31 cellular contexts compared by ENCODE assay signal in genomic region chr4:3680656-3681055, GRCh38.
"Had no signal": no experiment of that assay in that cellular context is flagged by ENCODE, and none has a peak within 500 bp of the region (broad histone marks: within the 10 kb centered on the region; RNA-seq: fewer than 3 reads in every experiment).

No MANE protein-coding gene starts in this region.

- H3K4me3 ChIP-seq: ascending aorta, breast epithelium, MG63, Peyer's patch, SK-N-MC had no signal

- H3K9me3 ChIP-seq: ascending aorta, breast epithelium, MG63, Peyer's patch had no signal

- DNase-seq: activated CD4-positive, alpha-beta T cell treated with anti-CD3 and anti-CD28 coated beads, Interleukin-2, amount 10 ng/mL, durations not matched to agents 24 days and 14 days; activated CD4-positive, alpha-beta T cell treated with anti-CD3 and anti-CD28 coated beads, Interleukin-2, amount 50 U/mL, for 4 hours; activated CD8-positive, alpha-beta T cell treated with anti-CD3 and anti-CD28 coated beads for 36 hours; activated effector memory CD4-positive, alpha-beta T cell treated with anti-CD3 and anti-CD28 coated beads, Interleukin-2, amount 50 U/mL, for 16 hours; activated naive CD4-positive, alpha-beta T cell; activated naive CD4-positive, alpha-beta T cell treated with anti-CD3 and anti-CD28 coated beads, Interleukin-2, amount 50 U/mL, for 16 hours; activated naive CD8-positive, alpha-beta T cell treated with anti-CD3 and anti-CD28 coated beads for 36 hours; activated T-cell treated with anti-CD3 and anti-CD28 coated beads, Interleukin-2, amount 50 U/mL, for 1 hour; activated T-cell treated with anti-CD3 and anti-CD28 coated beads, Interleukin-2, amount 50 U/mL, for 72 hours; amygdala; Kasumi-1; KG1; MG63; NCI-H1048; NCI-H1105 treated with DMSO at 0.1 percent for 48 hours; NCI-H1436; NCI-H1694; NCI-H1930; NCI-H2081 treated with DMSO at 0.1 percent for 48 hours; NCI-H226; NCI-H446 treated with DMSO at 0.1 percent for 48 hours; NCI-H524; PC-3; RPMI8226; T1000 had no signal

- FAIRE-seq: TTC549 had no signal

- H3K9me3 Mint-ChIP-seq: activated CD4-positive, alpha-beta T cell treated with anti-CD3 and anti-CD28 coated beads, Interleukin-2, amount 10 ng/mL, durations not matched to agents 24 days and 14 days; activated CD8-positive, alpha-beta T cell treated with anti-CD3 and anti-CD28 coated beads for 36 hours; activated naive CD8-positive, alpha-beta T cell treated with anti-CD3 and anti-CD28 coated beads for 36 hours; activated T-cell treated with anti-CD3 and anti-CD28 coated beads, Interleukin-2, amount 50 U/mL, for 72 hours; activated T-helper 17 cell treated with anti-CD3 and anti-CD28 coated beads, Interleukin-2, amount 50 U/mL, for 72 hours had no signal

- H3K27ac Mint-ChIP-seq: activated CD4-positive, alpha-beta T cell treated with anti-CD3 and anti-CD28 coated beads, Interleukin-2, amount 10 ng/mL, durations not matched to agents 24 days and 14 days; activated CD8-positive, alpha-beta T cell treated with anti-CD3 and anti-CD28 coated beads for 36 hours; activated naive CD8-positive, alpha-beta T cell treated with anti-CD3 and anti-CD28 coated beads for 36 hours; activated T-cell treated with anti-CD3 and anti-CD28 coated beads, Interleukin-2, amount 50 U/mL, for 72 hours; activated T-helper 17 cell treated with anti-CD3 and anti-CD28 coated beads, Interleukin-2, amount 50 U/mL, for 72 hours had no signal

- H3K27me3 ChIP-seq: ascending aorta, MG63, Peyer's patch had no signal

- H3K4me3 Mint-ChIP-seq: activated CD4-positive, alpha-beta T cell treated with anti-CD3 and anti-CD28 coated beads, Interleukin-2, amount 10 ng/mL, durations not matched to agents 24 days and 14 days; activated CD8-positive, alpha-beta T cell treated with anti-CD3 and anti-CD28 coated beads for 36 hours; activated naive CD8-positive, alpha-beta T cell treated with anti-CD3 and anti-CD28 coated beads for 36 hours; activated T-cell treated with anti-CD3 and anti-CD28 coated beads, Interleukin-2, amount 50 U/mL, for 72 hours; activated T-helper 17 cell treated with anti-CD3 and anti-CD28 coated beads, Interleukin-2, amount 50 U/mL, for 72 hours had no signal

- H3K27ac ChIP-seq: ascending aorta, breast epithelium, Peyer's patch, SK-N-MC had no signal

- H3K27me3 Mint-ChIP-seq: activated CD4-positive, alpha-beta T cell treated with anti-CD3 and anti-CD28 coated beads, Interleukin-2, amount 10 ng/mL, durations not matched to agents 24 days and 14 days had no signal

- H3K36me3 ChIP-seq: ascending aorta, breast epithelium, MG63, Peyer's patch had no signal

- ATAC-seq: activated CD8-positive, alpha-beta T cell treated with anti-CD3 and anti-CD28 coated beads for 36 hours; activated T-cell treated with anti-CD3 and anti-CD28 coated beads, Interleukin-2, amount 50 U/mL, for 72 hours; activated T-helper 17 cell treated with anti-CD3 and anti-CD28 coated beads, Interleukin-2, amount 50 U/mL, for 72 hours; PC-3 had no signal

- H3K4me1 ChIP-seq: ascending aorta, breast epithelium, Peyer's patch had no signal

- H3K4me1 Mint-ChIP-seq: activated CD4-positive, alpha-beta T cell treated with anti-CD3 and anti-CD28 coated beads, Interleukin-2, amount 10 ng/mL, durations not matched to agents 24 days and 14 days; activated naive CD8-positive, alpha-beta T cell treated with anti-CD3 and anti-CD28 coated beads for 36 hours; activated T-helper 17 cell treated with anti-CD3 and anti-CD28 coated beads, Interleukin-2, amount 50 U/mL, for 72 hours had no signal

- H3K36me3 Mint-ChIP-seq: activated naive CD8-positive, alpha-beta T cell treated with anti-CD3 and anti-CD28 coated beads for 36 hours had no signal
